ENCODE assay signal across 10 cellular contexts in the genomic region with DNA sequence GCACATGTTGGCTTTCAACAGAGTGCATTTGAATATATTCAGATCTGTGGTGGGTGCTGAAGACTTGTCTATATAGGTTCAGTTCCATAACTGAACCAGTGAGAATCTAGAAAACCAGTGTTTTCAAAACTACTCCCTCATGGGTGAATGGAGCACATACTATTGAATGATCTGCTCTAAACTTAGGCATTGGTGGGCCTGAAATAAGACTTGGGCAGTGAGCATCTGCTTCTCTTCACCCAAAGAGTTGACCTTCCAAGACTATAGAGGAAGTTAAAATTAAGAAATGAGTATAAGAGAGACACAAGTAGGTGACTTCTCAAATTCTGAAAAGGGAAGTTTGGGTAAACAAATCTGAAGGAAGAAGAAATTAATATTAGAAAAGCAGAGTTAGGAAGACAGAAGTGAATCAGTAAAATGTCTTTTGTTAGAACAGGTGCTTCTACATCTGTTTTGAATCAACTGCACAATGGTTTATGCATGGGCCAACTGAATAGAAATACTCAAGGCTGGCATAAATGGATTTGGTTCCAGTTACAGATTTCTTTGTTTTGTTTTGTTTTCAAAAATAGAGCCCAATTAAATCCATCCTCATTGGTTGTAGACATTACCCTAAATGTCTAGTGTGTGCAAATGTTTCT. TPM values are rescaled to one million over a fixed set of nuclear protein-coding genes. Genes with fewer than 3 reads are reported as not detected.
DNase-seq lines count a peak whose midpoint lies in the region; ATAC-seq and TF ChIP-seq lines count a peak whose summit lies in the region.
"Had no signal": no experiment of that assay in that cellular context is flagged by ENCODE, and none has a peak within 500 bp of the region (broad histone marks: within the 10 kb centered on the region; RNA-seq: fewer than 3 reads in every experiment).

No MANE protein-coding gene starts in this region.

- TF ChIP-seq CTCF in HFFc6 (IDR thresholded peaks at IDR 0.05) = no peak
- TF ChIP-seq CTCF in HL-60 (IDR thresholded peaks at IDR 0.05; ENCODE audit: insufficient read depth, low read length) = no peak
- TF ChIP-seq CTCF in foreskin keratinocyte (conservative IDR thresholded peaks at IDR 0.05) = no peak
- TF ChIP-seq CTCF in esophagus muscularis mucosa (IDR thresholded peaks at IDR 0.05) = no peak

- no peaks in the 10 kb centered on the region for H3K27me3 Mint-ChIP-seq in HFFc6 (ENCODE audit: insufficient read depth)

- H3K9me3 ChIP-seq in esophagus muscularis mucosa = peaks cover 0 to 4% (median under 1%) of the 10 kb centered on the region in 4 donors

- no peak for TF ChIP-seq POLR2A in esophagus muscularis mucosa (IDR thresholded peaks at IDR 0.05; ENCODE audit: low read depth)

- H3K4me3 ChIP-seq in HL-60 (replicated peaks; ENCODE audit: insufficient read depth, low read length) (no peak overlapping the region), esophagus muscularis mucosa (no peak overlapping the region)

- H3K36me3 Mint-ChIP-seq in HFFc6 (ENCODE audit: low read depth) = peaks cover 41% of the 10 kb centered on the region

- TF ChIP-seq EP300 in esophagus muscularis mucosa (IDR thresholded peaks at IDR 0.05) = no peak

- H3K9me3 Mint-ChIP-seq in HFFc6 = peaks cover 14% of the 10 kb centered on the region

- H3K36me3 ChIP-seq in esophagus muscularis mucosa = no peaks in the 10 kb centered on the region

- DNase-seq in HFFc6 (no peak), HL-60 (ENCODE audit: low read depth in 1 of 2, low spot score in 1 of 2) (peak in 1 of 2 experiments; percentile 30), foreskin keratinocyte (no peak), esophagus muscularis mucosa (ENCODE audit: extremely low spot score) (no peak), NCI-H2029 treated with DMSO at 0.1 percent for 48 hours (lab: John Stamatoyannopoulos, UW) (no peak)
- no peak for DNase-seq in stimulated activated CD4-positive, alpha-beta T cell treated with anti-CD3 and anti-CD28 coated beads, Interleukin-4, amount 100 ng/mL, for 4 hours
- no peak for DNase-seq in activated CD4-positive, alpha-beta T cell treated with anti-CD3 and anti-CD28 coated beads for 48 hours
- DNase-seq: left colon had no signal

- peak; percentile 74 for ATAC-seq in GM18867 (IDR thresholded peaks at IDR 0.05; ENCODE audit: unreplicated experiment)
- ATAC-seq in foreskin keratinocyte = no peak
- ATAC-seq: left colon had no signal

- H3K27ac Mint-ChIP-seq in HFFc6 = peak overlapping the region; percentile 72

- H3K27ac ChIP-seq in HL-60 (replicated peaks) = peak overlapping the region; percentile 15; the same call in 1 of the 2 replicates
- H3K27ac ChIP-seq in foreskin keratinocyte = peak overlapping the region; percentile 74
- no peak overlapping the region for H3K27ac ChIP-seq in esophagus muscularis mucosa (replicated peaks in 1 of 4)
- H3K27ac ChIP-seq: RWPE1 had no signal

- intact Hi-C loops in esophagus muscularis mucosa (cut with DNase I) = no loop called here

- peaks cover 69% of the 10 kb centered on the region for H3K4me1 Mint-ChIP-seq in HFFc6 (ENCODE audit: low read depth)

- H3K27me3 ChIP-seq in HL-60 (ENCODE audit: insufficient read depth, poor library complexity, severe bottlenecking) (no peaks in the 10 kb centered on the region), foreskin keratinocyte (no peaks in the 10 kb centered on the region), esophagus muscularis mucosa (no peaks in the 10 kb centered on the region)

- H3K4me3 Mint-ChIP-seq in HFFc6 = peak overlapping the region; percentile 41

- H3K4me1 ChIP-seq in foreskin keratinocyte (peaks cover 35% of the 10 kb centered on the region), esophagus muscularis mucosa (peaks cover 0 to 5% (median 0%) of the 10 kb centered on the region in 4 donors)

RNA-seq across cellular contexts. Expression of gene ALCAM, which starts 19.3 kb away (rescaled TPM):
- 100 to 1,000 TPM; 307 to 420 (median 361) TPM for total RNA-seq in HFFc6 (2021; fragmentation: NEBNext Ultra II Directional; extraction: Animal tissue kit (Norgen Biotek cat#: 25700))
- total RNA-seq in foreskin keratinocyte (89.9 and 117 TPM in 2 replicates), esophagus muscularis mucosa (10 to 100 TPM; 19.0 to 26.2 (median 22.6) TPM)
- polyA plus RNA-seq in foreskin keratinocyte = 27.6 and 30.0 TPM in 2 replicates

Comparison
In these comparisons a context has a peak if more than half of its experiments do, and no peak if none do; other contexts are left out.
1. H3K27ac ChIP-seq: peak in HL-60 (single experiment) and foreskin keratinocyte (single experiment); none in esophagus muscularis mucosa (0 of 4).